ENCODE assay signal across 9 cellular contexts in genomic region chr16:67844441-67844840, GRCh38. TPM values are rescaled to one million over a fixed set of nuclear protein-coding genes. Genes with fewer than 3 reads are reported as not detected.
DNase-seq lines count a peak whose midpoint lies in the region; ATAC-seq and TF ChIP-seq lines count a peak whose summit lies in the region.
"Had no signal": no experiment of that assay in that cellular context is flagged by ENCODE, and none has a peak within 500 bp of the region (broad histone marks: within the 10 kb centered on the region; RNA-seq: fewer than 3 reads in every experiment).

No MANE protein-coding gene starts in this region.

- peak overlapping the region; percentile 97 for H3K27ac ChIP-seq in CD4-positive, CD25-positive, alpha-beta regulatory T cell (ENCODE audit: insufficient read depth, low read length, poor library complexity, severe bottlenecking)
- H3K27ac ChIP-seq in HUES64 (ENCODE audit: low read depth, low read length), result no peak overlapping the region
- H3K27ac ChIP-seq in mammary epithelial cell (ENCODE audit: insufficient read depth, low read depth, low read length), result no peak overlapping the region

- peaks cover 55% of the 10 kb centered on the region for H3K4me1 ChIP-seq in CD4-positive, CD25-positive, alpha-beta regulatory T cell (ENCODE audit: control insufficient read depth, insufficient read depth, low read length, poor library complexity, severe bottlenecking)
- H3K4me1 ChIP-seq in HUES64 (ENCODE audit: insufficient read depth, low read length) (peaks cover 34% of the 10 kb centered on the region), mammary epithelial cell (ENCODE audit: insufficient read depth, low read length) (peaks cover 39% of the 10 kb centered on the region)

- no peak for TF ChIP-seq CTCF in mammary epithelial cell (conservative IDR thresholded peaks at IDR 0.05 in 1 of 2, IDR thresholded peaks at IDR 0.05 in 1 of 2; ENCODE audit: extremely low read depth in 1 of 2, insufficient read depth in 1 of 2, low read depth in 1 of 2, low read length in 2 of 2)

- H3K4me1 Mint-ChIP-seq in CD4-positive, CD25-positive, alpha-beta regulatory T cell, result peaks cover 16 to 57% (median 35%) of the 10 kb centered on the region in 4 donors
- peaks cover 41 to 57% (median 45%) of the 10 kb centered on the region in 3 donors for H3K4me1 Mint-ChIP-seq in naive B cell

- H3K36me3 ChIP-seq in CD4-positive, CD25-positive, alpha-beta regulatory T cell (ENCODE audit: control insufficient read depth, insufficient read depth, low read length), result no peaks in the 10 kb centered on the region
- peaks cover 9% of the 10 kb centered on the region; the same call in 1 of the 2 replicates for H3K36me3 ChIP-seq in HUES64 (ENCODE audit: insufficient read depth, low read length)
- no peaks in the 10 kb centered on the region for H3K36me3 ChIP-seq in mammary epithelial cell (ENCODE audit: insufficient read depth, low read length)

- H3K27ac Mint-ChIP-seq in CD4-positive, CD25-positive, alpha-beta regulatory T cell, result no peak overlapping the region
- H3K27ac Mint-ChIP-seq in naive B cell, result no peak overlapping the region

- H3K4me3 Mint-ChIP-seq in CD4-positive, CD25-positive, alpha-beta regulatory T cell, result peak overlapping the region; percentile 27 to 96 (median 92)
- peak overlapping the region in 6 of 8 donors; percentile 69 to 96 (median 94) for H3K4me3 Mint-ChIP-seq in naive B cell

- H3K79me2 ChIP-seq in mammary epithelial cell (ENCODE audit: insufficient read depth, low read length), result peaks cover 62% of the 10 kb centered on the region

- in situ Hi-C loops in mammary epithelial cell (cut with MboI; ENCODE audit: low sequenced_read_pairs in 2 of 2), result no loop called here

- H3K4me3 ChIP-seq in CD4-positive, CD25-positive, alpha-beta regulatory T cell (ENCODE audit: low read depth, low read length), result peak overlapping the region; percentile 89
- peak overlapping the region; percentile 94 for H3K4me3 ChIP-seq in HUES64 (ENCODE audit: low read length)
- no peak overlapping the region for H3K4me3 ChIP-seq in mammary epithelial cell (replicated peaks in 1 of 3; ENCODE audit: insufficient read depth in 1 of 3, low read depth in 2 of 3, low read length in 3 of 3)

- CTCF ChIA-PET in mammary epithelial cell (lab: Charles Lee; ENCODE audit: low non-redundant PET), result interaction anchor here (0.6 to 1.2 kb wide), 5 partner anchors 9 to 172 kb away, joined by 4 to 9 read pairs (median 5); no protein-coding TSS in a partner anchor

- H3K27me3 Mint-ChIP-seq in CD4-positive, CD25-positive, alpha-beta regulatory T cell, result no peaks in the 10 kb centered on the region
- H3K27me3 Mint-ChIP-seq in naive B cell, result no peaks in the 10 kb centered on the region

- WGBS in HUES64, result 77% methylated on average over 4 of the region's 4 CpGs
- WGBS in mammary epithelial cell (ENCODE audit: low coverage, missing lambda C conversion rate), result 71% methylated on average over 4 of the region's 4 CpGs

- intact Hi-C loops in mammary epithelial cell (cut with micrococcal nuclease), result loop anchor here (2.0 to 10.0 kb wide), 2 partner anchors 20 to 320 kb away; partner anchors contain the start of gene RIPOR1

- H2AFZ ChIP-seq in mammary epithelial cell (ENCODE audit: low read depth, low read length), result no peak overlapping the region

- no peaks in the 10 kb centered on the region for H3K9me3 Mint-ChIP-seq in CD4-positive, CD25-positive, alpha-beta regulatory T cell
- H3K9me3 Mint-ChIP-seq in naive B cell, result no peaks in the 10 kb centered on the region

- H3K27me3 ChIP-seq in CD4-positive, CD25-positive, alpha-beta regulatory T cell (ENCODE audit: control insufficient read depth, insufficient read depth, low read length), result no peaks in the 10 kb centered on the region
- H3K27me3 ChIP-seq in HUES64 (ENCODE audit: insufficient read depth, low read length) (no peaks in the 10 kb centered on the region), mammary epithelial cell (ENCODE audit: insufficient read depth, low read length) (no peaks in the 10 kb centered on the region)

- peak overlapping the region; percentile 98 for H3K4me2 ChIP-seq in mammary epithelial cell (ENCODE audit: insufficient read depth, low read depth, low read length)

- BruUV-seq in mammary epithelial cell (replicated peaks; lab: Mats Ljungman, UMichigan), result no TSS peak

- no peaks in the 10 kb centered on the region for H3K36me3 Mint-ChIP-seq in CD4-positive, CD25-positive, alpha-beta regulatory T cell
- no peaks in the 10 kb centered on the region for H3K36me3 Mint-ChIP-seq in naive B cell

- H3K9me3 ChIP-seq in CD4-positive, CD25-positive, alpha-beta regulatory T cell (ENCODE audit: control insufficient read depth in 2 of 2, low read length in 2 of 2), result no peaks in the 10 kb centered on the region
- H3K9me3 ChIP-seq in HUES64 (ENCODE audit: insufficient read depth, low read depth, low read length) (no peaks in the 10 kb centered on the region), mammary epithelial cell (replicated peaks; ENCODE audit: insufficient read depth, low read length) (no peaks in the 10 kb centered on the region)

- ATAC-seq in CD4-positive, CD25-positive, alpha-beta regulatory T cell (ENCODE audit: low read depth in 2 of 2), result no peak
- no peak for ATAC-seq in naive B cell (ENCODE audit: low read depth in 2 of 2)
- no peak for ATAC-seq in HG02981 (IDR thresholded peaks at IDR 0.05; ENCODE audit: unreplicated experiment)
- no peak for ATAC-seq in HG03108 (IDR thresholded peaks at IDR 0.05; ENCODE audit: unreplicated experiment)
- no peak for ATAC-seq in GM18867 (IDR thresholded peaks at IDR 0.05; ENCODE audit: unreplicated experiment)

- H3K9ac ChIP-seq in HUES64 (ENCODE audit: low read depth, low read length), result no peak overlapping the region
- H3K9ac ChIP-seq in mammary epithelial cell (ENCODE audit: insufficient read depth, low read length), result no peak overlapping the region

- no peaks in the 10 kb centered on the region for H4K20me1 ChIP-seq in mammary epithelial cell (ENCODE audit: insufficient read depth, low read length)

- DNase-seq in CD4-positive, CD25-positive, alpha-beta regulatory T cell, result no peak
- DNase-seq in mammary epithelial cell (peak; percentile 74), naive B cell (no peak)
- DNase-seq in stimulated activated CD4-positive, alpha-beta T cell treated with anti-CD3 and anti-CD28 coated beads, Interleukin-4, amount 100 ng/mL, for 4 hours, result no peak
- DNase-seq: activated CD4-positive, alpha-beta T cell treated with anti-CD3 and anti-CD28 coated beads, Interleukin-2, amount 50 U/mL, for 48 hours had no signal

- dilution Hi-C loops in mammary epithelial cell (cut with HindIII; ENCODE audit: low sequenced_read_pairs), result no loop called here

RNA-seq across cellular contexts. Expression of gene NUTF2, which starts 2.3 kb away (rescaled TPM):
- total RNA-seq in CD4-positive, CD25-positive, alpha-beta regulatory T cell, result 48.5 TPM
- 100 to 1,000 TPM; 115 to 158 (median 131) TPM for polyA plus RNA-seq in CD4-positive, CD25-positive, alpha-beta regulatory T cell
- polyA plus RNA-seq in HUES64 (2013, experiment 1 of 2), result 242 TPM
- 239 TPM for polyA plus RNA-seq in HUES64 (2013, experiment 2 of 2)
- total RNA-seq in mammary epithelial cell, result 100 to 1,000 TPM; 158 to 198 TPM
- polyA plus RNA-seq in mammary epithelial cell, result 452 TPM
- polyA minus RNA-seq in mammary epithelial cell, result 283 TPM
- polyA plus RNA-seq in naive B cell (ENCODE audit: low read depth in 6 of 6), result 100 to 1,000 TPM; 126 to 148 (median 131) TPM

RNA-seq across cellular contexts. Expression of gene THAP11, which starts 2.3 kb away (rescaled TPM):
- total RNA-seq in CD4-positive, CD25-positive, alpha-beta regulatory T cell, result 32.2 TPM
- 100 to 1,000 TPM; 132 to 166 (median 141) TPM for polyA plus RNA-seq in CD4-positive, CD25-positive, alpha-beta regulatory T cell
- 32.9 TPM for polyA plus RNA-seq in HUES64 (2013, experiment 1 of 2)
- polyA plus RNA-seq in HUES64 (2013, experiment 2 of 2), result 34.4 TPM
- total RNA-seq in mammary epithelial cell, result 10 to 100 TPM; 11.7 to 13.1 TPM
- polyA plus RNA-seq in mammary epithelial cell (21.2 TPM), naive B cell (ENCODE audit: low read depth in 6 of 6) (100 to 1,000 TPM in 5 of 6 donors, 10 to 100 TPM in 1; 83.6 to 113 (median 105) TPM)
- polyA minus RNA-seq in mammary epithelial cell, result 10.6 TPM

RNA-seq across cellular contexts. Expression of gene CENPT, which starts 3.1 kb away (rescaled TPM):
- total RNA-seq in CD4-positive, CD25-positive, alpha-beta regulatory T cell, result 79.9 TPM
- 10 to 100 TPM; 13.5 to 17.1 (median 14.6) TPM for polyA plus RNA-seq in CD4-positive, CD25-positive, alpha-beta regulatory T cell
- 35.3 TPM for polyA plus RNA-seq in HUES64 (2013, experiment 1 of 2)
- 31.2 TPM for polyA plus RNA-seq in HUES64 (2013, experiment 2 of 2)
- 10 to 100 TPM; 27.2 to 48.5 TPM for total RNA-seq in mammary epithelial cell
- polyA plus RNA-seq in mammary epithelial cell (35.6 TPM), naive B cell (ENCODE audit: low read depth in 6 of 6) (10 to 100 TPM in 3 of 6 donors, 1 to 10 TPM in 3; 7.6 to 15.1 (median 9.2) TPM)
- 25.7 TPM for polyA minus RNA-seq in mammary epithelial cell

RNA-seq across cellular contexts. Expression of gene EDC4, which starts 28.4 kb away (rescaled TPM):
- 103 TPM for total RNA-seq in CD4-positive, CD25-positive, alpha-beta regulatory T cell
- 10 to 100 TPM; 24.7 to 42.3 (median 33.8) TPM for polyA plus RNA-seq in CD4-positive, CD25-positive, alpha-beta regulatory T cell
- polyA plus RNA-seq in HUES64 (2013, experiment 1 of 2), result 55.6 TPM
- 50.1 TPM for polyA plus RNA-seq in HUES64 (2013, experiment 2 of 2)
- total RNA-seq in mammary epithelial cell, result 10 to 100 TPM; 31.5 to 53.9 TPM
- polyA plus RNA-seq in mammary epithelial cell (36.5 TPM), naive B cell (ENCODE audit: low read depth in 6 of 6) (10 to 100 TPM in 5 of 6 donors, 1 to 10 TPM in 1; 6.7 to 28.6 (median 20.2) TPM)
- polyA minus RNA-seq in mammary epithelial cell, result 143 TPM

RNA-seq across cellular contexts. Expression of gene TSNAXIP1, which starts 37.8 kb away (rescaled TPM):
- 0.39 TPM for total RNA-seq in CD4-positive, CD25-positive, alpha-beta regulatory T cell
- not detected for polyA plus RNA-seq in CD4-positive, CD25-positive, alpha-beta regulatory T cell
- 0.85 TPM for polyA plus RNA-seq in HUES64 (2013, experiment 1 of 2)
- 1.1 TPM for polyA plus RNA-seq in HUES64 (2013, experiment 2 of 2)
- total RNA-seq in mammary epithelial cell, result under 1 TPM; 0.33 to 0.99 TPM
- polyA plus RNA-seq in mammary epithelial cell (0.51 TPM), naive B cell (ENCODE audit: low read depth in 6 of 6) (not detected)
- polyA minus RNA-seq in mammary epithelial cell, result not detected

Comparison
In these comparisons a context has a peak if more than half of its experiments do, and no peak if none do; other contexts are left out.
1. H3K4me3 ChIP-seq: peak in CD4-positive, CD25-positive, alpha-beta regulatory T cell (single experiment) and HUES64 (single experiment); none in mammary epithelial cell (0 of 3).